In genomic region chrX:143486105-143486504, GRCh38 we compare ENCODE assay signal across 39 cellular contexts. TPM values are rescaled to one million over a fixed set of nuclear protein-coding genes. Genes with fewer than 3 reads are reported as not detected.
"Had no signal": no experiment of that assay in that cellular context is flagged by ENCODE, and none has a peak within 500 bp of the region (broad histone marks: within the 10 kb centered on the region; RNA-seq: fewer than 3 reads in every experiment).

No MANE protein-coding gene starts in this region.

- H3K27me3 ChIP-seq: MG63 had no signal

- H3K4me3 ChIP-seq: MG63 had no signal

- DNase-seq: Karpas-422, Kasumi-1, MG63, MM.1S, MV-4-11, NCI-H1048, NCI-H1092, NCI-H1092 treated with DMSO at 0.1 percent for 48 hours, NCI-H1105, NCI-H1105 treated with DMSO at 0.1 percent for 48 hours, NCI-H1417, NCI-H1417 treated with DMSO at 0.1 percent for 48 hours, NCI-H1436, NCI-H1436 treated with DMSO at 0.1 percent for 48 hours, NCI-H146, NCI-H1694, NCI-H1694 treated with DMSO at 0.1 percent for 48 hours, NCI-H187, NCI-H187 treated with DMSO at 0.1 percent for 48 hours, NCI-H1930, NCI-H2029, NCI-H2029 treated with DMSO at 0.1 percent for 48 hours, NCI-H2081, NCI-H2081 treated with DMSO at 0.1 percent for 48 hours, NCI-H2107, NCI-H2171, NCI-H2227 treated with DMSO at 0.1 percent for 48 hours, NCI-H226, NCI-H345, NCI-H446, NCI-H446 treated with DMSO at 0.1 percent for 48 hours, NCI-H510A, NCI-H510A treated with DMSO at 0.1 percent for 48 hours, NCI-H524 had no signal

- H3K36me3 ChIP-seq: MG63 had no signal

- H3K27ac ChIP-seq: KMS-11 had no signal

- H3K9me3 ChIP-seq: MG63 had no signal

- H3K4me2 ChIP-seq: KMS-11 had no signal

- H3K9ac ChIP-seq: KMS-11 had no signal

RNA-seq across cellular contexts. Expression of gene SPANXN3, which starts 31.2 kb away (rescaled TPM):
- total RNA-seq: LHCN-M2, M059J, MCF 10A, NCI-H460 had no signal
